In the genomic region with DNA sequence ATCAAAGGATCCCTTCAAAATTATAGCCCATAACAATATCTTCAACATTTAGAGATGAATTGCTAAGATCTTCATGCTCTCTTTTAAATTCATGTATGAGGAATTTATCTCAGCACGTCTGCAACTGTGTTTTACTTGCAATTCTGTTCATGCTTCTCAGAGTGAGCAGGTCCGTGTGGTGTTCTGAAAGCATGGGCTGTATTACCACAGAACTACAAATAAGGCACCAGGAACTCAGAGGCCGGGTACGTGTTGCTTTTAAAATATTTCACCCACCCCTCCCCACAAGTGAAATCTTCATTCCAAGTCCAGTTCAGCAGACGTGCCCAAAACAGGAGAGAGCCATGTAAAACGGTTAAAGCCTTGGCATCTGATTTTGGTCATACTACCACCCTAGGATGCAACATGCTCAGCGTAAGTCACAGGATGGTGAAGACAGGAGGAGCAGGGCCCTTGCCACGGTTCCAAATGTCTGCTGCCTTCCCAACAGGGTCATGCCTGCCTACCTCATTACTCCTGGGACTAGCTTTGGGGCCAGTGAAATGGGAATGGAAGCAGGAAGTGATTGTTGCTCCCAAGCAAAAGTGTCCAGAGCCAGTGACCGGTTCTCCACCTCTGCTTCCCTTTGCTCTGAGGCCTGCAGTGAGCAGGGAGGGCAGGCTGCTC, we compare ENCODE assay signal across 18 cellular contexts.
DNase-seq lines count a peak whose midpoint lies in the region; ATAC-seq, FAIRE-seq and TF ChIP-seq lines count a peak whose summit lies in the region.
"Had no signal": no experiment of that assay in that cellular context is flagged by ENCODE, and none has a peak within 500 bp of the region (broad histone marks: within the 10 kb centered on the region; RNA-seq: fewer than 3 reads in every experiment).

No MANE protein-coding gene starts in this region.

- peak overlapping the region; percentile 95 for H3K27ac Mint-ChIP-seq in activated T-helper 2 cell treated with anti-CD3 and anti-CD28 coated beads, Interferon-gamma antibody, Interleukin-2, Interleukin-4, amounts not matched to agents 10 μg/mL and 5 μg/mL and 100 μg/mL, durations not matched to agents 14 hours and 24 hours and 36 hours
- H3K27ac Mint-ChIP-seq in osteocyte (ENCODE audit: unreplicated experiment) = peak overlapping the region; percentile 93
- H3K27ac Mint-ChIP-seq: activated naive CD4-positive, alpha-beta T cell treated with anti-CD3 and anti-CD28 coated beads for 36 hours; dendritic cell treated with granulocyte-macrophage colony-stimulating factor and Interleukin-4, amounts not matched to agents 40 ng/mL and 50 ng/mL, for 4 days; natural killer cell had no signal

- TF ChIP-seq POLR2A in Peyer's patch (IDR thresholded peaks at IDR 0.05) = no peak

- H3K27me3 ChIP-seq in right cardiac atrium (ENCODE audit: control insufficient read depth, insufficient read depth) (no peaks in the 10 kb centered on the region), Peyer's patch (no peaks in the 10 kb centered on the region)
- H3K27me3 ChIP-seq: body of pancreas had no signal

- no peaks in the 10 kb centered on the region for H3K36me3 ChIP-seq in Peyer's patch
- H3K36me3 ChIP-seq: prostate gland had no signal

- H3K4me1 ChIP-seq in right cardiac atrium (ENCODE audit: control insufficient read depth, insufficient read depth, low read length) (peaks cover 13% of the 10 kb centered on the region), Peyer's patch (no peaks in the 10 kb centered on the region)
- H3K4me1 ChIP-seq: body of pancreas, prostate gland had no signal

- H3K27me3 Mint-ChIP-seq in activated T-helper 2 cell treated with anti-CD3 and anti-CD28 coated beads, Interferon-gamma antibody, Interleukin-2, Interleukin-4, amounts not matched to agents 10 μg/mL and 5 μg/mL and 100 μg/mL, durations not matched to agents 14 hours and 24 hours and 36 hours (ENCODE audit: low read depth) = no peaks in the 10 kb centered on the region
- no peaks in the 10 kb centered on the region for H3K27me3 Mint-ChIP-seq in osteocyte (ENCODE audit: unreplicated experiment)
- H3K27me3 Mint-ChIP-seq: dendritic cell treated with granulocyte-macrophage colony-stimulating factor and Interleukin-4, amounts not matched to agents 40 ng/mL and 50 ng/mL, for 4 days had no signal

- peaks cover 9% of the 10 kb centered on the region for H3K9me3 Mint-ChIP-seq in activated T-helper 2 cell treated with anti-CD3 and anti-CD28 coated beads, Interferon-gamma antibody, Interleukin-2, Interleukin-4, amounts not matched to agents 10 μg/mL and 5 μg/mL and 100 μg/mL, durations not matched to agents 14 hours and 24 hours and 36 hours
- H3K9me3 Mint-ChIP-seq in osteocyte (ENCODE audit: unreplicated experiment) = no peaks in the 10 kb centered on the region
- H3K9me3 Mint-ChIP-seq: activated naive CD4-positive, alpha-beta T cell treated with anti-CD3 and anti-CD28 coated beads for 36 hours; dendritic cell treated with granulocyte-macrophage colony-stimulating factor and Interleukin-4, amounts not matched to agents 40 ng/mL and 50 ng/mL, for 4 days; natural killer cell had no signal

- TF ChIP-seq CTCF in osteocyte (IDR thresholded peaks at IDR 0.05) = no peak
- no peak for TF ChIP-seq CTCF in Peyer's patch (IDR thresholded peaks at IDR 0.05)

- WGBS in right cardiac atrium = 48% methylated on average over 9 of the region's 9 CpGs

- H3K4me3 ChIP-seq in right cardiac atrium (ENCODE audit: low read length) (no peak overlapping the region), Peyer's patch (no peak overlapping the region)
- H3K4me3 ChIP-seq: body of pancreas, prostate gland had no signal

- intact Hi-C loops in right cardiac atrium (cut with DNase I) = no loop called here
- intact Hi-C loops in Right ventricle myocardium inferior (cut with DNase I) = no loop called here
- intact Hi-C loops in activated T-helper 2 cell treated with anti-CD3 and anti-CD28 coated beads, Interferon-gamma antibody, Interleukin-2, Interleukin-4, amounts not matched to agents 10 μg/mL and 5 μg/mL and 100 μg/mL, durations not matched to agents 14 hours and 24 hours and 36 hours (cut with micrococcal nuclease) = loop anchor here (1.0 kb wide), 2 partner anchors 11 to 13 kb away; no protein-coding TSS in a partner anchor

- H3K9me3 ChIP-seq in right cardiac atrium (ENCODE audit: control insufficient read depth, low read length) (no peaks in the 10 kb centered on the region), Peyer's patch (no peaks in the 10 kb centered on the region)
- H3K9me3 ChIP-seq: body of pancreas, prostate gland had no signal

- H3K36me3 Mint-ChIP-seq in activated T-helper 2 cell treated with anti-CD3 and anti-CD28 coated beads, Interferon-gamma antibody, Interleukin-2, Interleukin-4, amounts not matched to agents 10 μg/mL and 5 μg/mL and 100 μg/mL, durations not matched to agents 14 hours and 24 hours and 36 hours (ENCODE audit: low read depth) = peaks cover 52% of the 10 kb centered on the region
- peaks cover 4% of the 10 kb centered on the region for H3K36me3 Mint-ChIP-seq in osteocyte (ENCODE audit: unreplicated experiment)
- H3K36me3 Mint-ChIP-seq: natural killer cell had no signal

- H3K4me3 Mint-ChIP-seq in activated T-helper 2 cell treated with anti-CD3 and anti-CD28 coated beads, Interferon-gamma antibody, Interleukin-2, Interleukin-4, amounts not matched to agents 10 μg/mL and 5 μg/mL and 100 μg/mL, durations not matched to agents 14 hours and 24 hours and 36 hours (ENCODE audit: low read depth) = no peak overlapping the region
- no peak overlapping the region for H3K4me3 Mint-ChIP-seq in osteocyte (ENCODE audit: unreplicated experiment)
- H3K4me3 Mint-ChIP-seq: activated naive CD4-positive, alpha-beta T cell treated with anti-CD3 and anti-CD28 coated beads for 36 hours; dendritic cell treated with granulocyte-macrophage colony-stimulating factor and Interleukin-4, amounts not matched to agents 40 ng/mL and 50 ng/mL, for 4 days; natural killer cell had no signal

- DNase-seq in right cardiac atrium (no peak), Right ventricle myocardium inferior (ENCODE audit: missing footprints) (no peak), osteocyte (ENCODE audit: extremely low spot score, unreplicated experiment) (no peak), middle frontal gyrus (ENCODE audit: extremely low spot score, low spot score) (no peak), urothelium cell line (ENCODE audit: low spot score) (no peak), Peyer's patch (no peak)
- no peak for DNase-seq in activated T-helper 2 cell treated with anti-CD3 and anti-CD28 coated beads, Interferon-gamma antibody, Interleukin-2, Interleukin-4, amounts not matched to agents 10 μg/mL and 5 μg/mL and 100 μg/mL, durations not matched to agents 14 hours and 24 hours and 36 hours (ENCODE audit: low spot score)
- DNase-seq: activated naive CD4-positive, alpha-beta T cell treated with anti-CD3 and anti-CD28 coated beads for 36 hours; body of pancreas; Calu3; natural killer cell; NCI-H2081 treated with DMSO at 0.1 percent for 48 hours; NCI-H524; stimulated activated naive CD4-positive, alpha-beta T cell had no signal

- FAIRE-seq in urothelium cell line (lab: Jason Lieb, UNC) = no peak

- peak overlapping the region; percentile 33 for H3K27ac ChIP-seq in right cardiac atrium (ENCODE audit: low read length)
- no peak overlapping the region for H3K27ac ChIP-seq in Peyer's patch
- H3K27ac ChIP-seq: body of pancreas, prostate gland had no signal

- peak; percentile 27 to 34 for ATAC-seq in right cardiac atrium
- ATAC-seq in Right ventricle myocardium inferior = no peak
- ATAC-seq in GM18519 (IDR thresholded peaks at IDR 0.05; ENCODE audit: low FRiP score, unreplicated experiment) = no peak
- ATAC-seq: body of pancreas, esophagus mucosa, natural killer cell had no signal

- H3K4me1 Mint-ChIP-seq in activated T-helper 2 cell treated with anti-CD3 and anti-CD28 coated beads, Interferon-gamma antibody, Interleukin-2, Interleukin-4, amounts not matched to agents 10 μg/mL and 5 μg/mL and 100 μg/mL, durations not matched to agents 14 hours and 24 hours and 36 hours (ENCODE audit: low read depth) = peaks cover 82% of the 10 kb centered on the region
- H3K4me1 Mint-ChIP-seq in osteocyte (ENCODE audit: unreplicated experiment) = peaks cover 88% of the 10 kb centered on the region

Comparison
In these comparisons a context has a peak if more than half of its experiments do, and no peak if none do; other contexts are left out.
1. ATAC-seq: peak in right cardiac atrium (2 of 2); none in Right ventricle myocardium inferior (single experiment) and GM18519 (single experiment).